Comparison of ENCODE assay signal across 12 cellular contexts in genomic region chr7:80770675-80771081, GRCh38.
DNase-seq lines count a peak whose midpoint lies in the region; ATAC-seq and TF ChIP-seq lines count a peak whose summit lies in the region.
"Had no signal": no experiment of that assay in that cellular context is flagged by ENCODE, and none has a peak within 500 bp of the region (broad histone marks: within the 10 kb centered on the region; RNA-seq: fewer than 3 reads in every experiment).

No MANE protein-coding gene starts in this region.

- H3K4me2 ChIP-seq in OCI-LY7 (ENCODE audit: low read length) = no peak overlapping the region

- H3K9me3 ChIP-seq in tibial artery (no peaks in the 10 kb centered on the region), OCI-LY7 (ENCODE audit: low read length) (no peaks in the 10 kb centered on the region)
- H3K9me3 ChIP-seq: ascending aorta had no signal

- intact Hi-C loops in tibial artery (cut with DNase I; ENCODE audit: low total_unique reads) = no loop called here
- intact Hi-C loops in OCI-LY7 (cut with micrococcal nuclease; ENCODE audit: unreplicated experiment) = no loop called here

- BruUV-seq in OCI-LY7 (replicated peaks; lab: Mats Ljungman, UMichigan) = no TSS peak

- peak; percentile 82 for ATAC-seq in GM21786 (IDR thresholded peaks at IDR 0.05; ENCODE audit: unreplicated experiment)
- no peak for ATAC-seq in naive thymus-derived CD8-positive, alpha-beta T cell
- ATAC-seq: stimulated activated naive CD8-positive, alpha-beta T cell treated with anti-CD3 and anti-CD28 coated beads, Interleukin-15, Interleukin-2, amounts not matched to agents 100 U/mL and 50 U/mL, for 24 hours had no signal

- no peaks in the 10 kb centered on the region for H3K9me2 ChIP-seq in OCI-LY7 (ENCODE audit: insufficient read depth, low read length)

- H3K79me2 ChIP-seq in OCI-LY7 (ENCODE audit: insufficient read depth, low read depth, low read length) = no peaks in the 10 kb centered on the region

- CTCF ChIA-PET in GM10248 (lab: Yijun Ruan, JAX) (no interaction called here), OCI-LY7 (lab: Charles Lee; ENCODE audit: unreplicated experiment) (no interaction called here)

- H3K4me3 ChIP-seq in tibial artery (no peak overlapping the region), OCI-LY7 (ENCODE audit: low read depth, low read length, poor library complexity, severe bottlenecking) (no peak overlapping the region)
- H3K4me3 ChIP-seq: ascending aorta, skin epidermis had no signal

- H3K27ac ChIP-seq in tibial artery (no peak overlapping the region), OCI-LY7 (ENCODE audit: low read depth, low read length, poor library complexity, severe bottlenecking) (no peak overlapping the region)
- H3K27ac ChIP-seq: ascending aorta had no signal

- H2AFZ ChIP-seq in OCI-LY7 (ENCODE audit: low read length) = no peak overlapping the region

- H3K36me3 ChIP-seq in tibial artery (peaks cover 0 to 5% (median 0%) of the 10 kb centered on the region in 3 donors), OCI-LY7 (ENCODE audit: insufficient read depth, low read length) (no peaks in the 10 kb centered on the region)
- H3K36me3 ChIP-seq: ascending aorta had no signal

- no peak overlapping the region for H3K4me3 Mint-ChIP-seq in naive thymus-derived CD8-positive, alpha-beta T cell

- peaks cover 0 to 6% (median 0%) of the 10 kb centered on the region in 4 donors for H3K4me1 Mint-ChIP-seq in naive thymus-derived CD8-positive, alpha-beta T cell

- TF ChIP-seq CTCF in GM10248 (IDR thresholded peaks at IDR 0.05; ENCODE audit: control extremely low read depth, extremely low read depth, low read depth, missing control alignments) (no peak), tibial artery (IDR thresholded peaks at IDR 0.05) (no peak), OCI-LY7 (conservative IDR thresholded peaks at IDR 0.05; ENCODE audit: low read length) (no peak)

- no peaks in the 10 kb centered on the region for H3K9me3 Mint-ChIP-seq in naive thymus-derived CD8-positive, alpha-beta T cell

- H3K36me3 Mint-ChIP-seq in naive thymus-derived CD8-positive, alpha-beta T cell = no peaks in the 10 kb centered on the region

- H3K27ac Mint-ChIP-seq in naive thymus-derived CD8-positive, alpha-beta T cell = no peak overlapping the region

- no peaks in the 10 kb centered on the region for H3K27me3 Mint-ChIP-seq in naive thymus-derived CD8-positive, alpha-beta T cell

- H3K4me1 ChIP-seq in tibial artery = peaks cover 0 to 32% (median 2%) of the 10 kb centered on the region in 4 donors
- no peaks in the 10 kb centered on the region for H3K4me1 ChIP-seq in OCI-LY7 (ENCODE audit: insufficient read depth, low read length, poor library complexity, severe bottlenecking)

- DNase-seq in GM10248 (ENCODE audit: extremely low spot score) (peak; percentile 23), M059J (ENCODE audit: low read depth) (peak; percentile 76), kidney tubule cell (ENCODE audit: low spot score) (peak; percentile 81), tibial artery (no peak), NCI-H146 (lab: John Stamatoyannopoulos, UW) (no peak), OCI-LY7 (ENCODE audit: low spot score) (no peak)
- no peak for DNase-seq in naive thymus-derived CD8-positive, alpha-beta T cell
- DNase-seq: NCI-H1694; stimulated activated naive CD8-positive, alpha-beta T cell treated with anti-CD3 and anti-CD28 coated beads, Interleukin-15, Interleukin-2, amounts not matched to agents 100 U/mL and 50 U/mL, for 24 hours had no signal

- no peaks in the 10 kb centered on the region for H4K20me1 ChIP-seq in OCI-LY7 (ENCODE audit: insufficient read depth, low read length)

- no peaks in the 10 kb centered on the region for H3K27me3 ChIP-seq in tibial artery
- H3K27me3 ChIP-seq: ascending aorta had no signal

- POLR2A ChIA-PET in GM10248 (lab: Yijun Ruan, JAX) = no interaction called here
- POLR2A ChIA-PET in naive thymus-derived CD8-positive, alpha-beta T cell (lab: Charles Lee) = no interaction called here
- POLR2A ChIA-PET in OCI-LY7 (lab: Charles Lee) = no interaction called here

Comparison
In these comparisons a context has a peak if more than half of its experiments do, and no peak if none do; other contexts are left out.
1. DNase-seq: peak in GM10248 (single experiment), M059J (single experiment) and kidney tubule cell (single experiment); none in tibial artery (0 of 2), NCI-H146 (single experiment), naive thymus-derived CD8-positive, alpha-beta T cell (0 of 10) and OCI-LY7 (single experiment).